1 cellular context compared by ENCODE assay signal in the genomic region with DNA sequence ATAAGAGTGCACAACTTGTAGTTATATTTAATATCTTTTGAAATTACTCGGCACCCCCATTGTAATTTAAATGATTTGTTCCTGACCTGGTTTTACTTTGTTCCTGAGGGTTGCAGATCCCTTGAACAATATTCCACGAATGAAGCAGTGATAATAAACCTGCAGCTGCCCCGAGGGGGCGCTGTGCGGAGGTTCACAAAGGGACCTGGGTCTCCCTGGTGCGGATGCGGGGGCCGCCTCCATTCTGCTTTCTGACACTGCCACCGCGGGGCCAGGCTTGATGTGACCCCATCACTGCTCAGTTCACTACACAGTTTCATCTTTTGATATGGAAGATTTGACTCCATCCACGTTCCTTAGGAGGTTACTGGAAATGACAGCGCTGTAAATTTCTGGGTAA.
TF ChIP-seq lines count a peak whose summit lies in the region.

No MANE protein-coding gene starts in this region.

TF ChIP-seq in K562, 482 proteins besides CTCF, POLR2A, EP300 and RAD21 (continued from another document and continues in another):
- TF ChIP-seq, protein P1, sequence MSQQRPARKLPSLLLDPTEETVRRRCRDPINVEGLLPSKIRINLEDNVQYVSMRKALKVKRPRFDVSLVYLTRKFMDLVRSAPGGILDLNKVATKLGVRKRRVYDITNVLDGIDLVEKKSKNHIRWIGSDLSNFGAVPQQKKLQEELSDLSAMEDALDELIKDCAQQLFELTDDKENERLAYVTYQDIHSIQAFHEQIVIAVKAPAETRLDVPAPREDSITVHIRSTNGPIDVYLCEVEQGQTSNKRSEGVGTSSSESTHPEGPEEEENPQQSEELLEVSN (IDR thresholded peaks at IDR 0.05; ENCODE audit: borderline replicate concordance in 1 of 2, extremely low read depth in 1 of 2, insufficient read depth in 1 of 2, insufficient read length in 1 of 2, low read depth in 1 of 2, low read length in 1 of 2, poor library complexity in 1 of 2, severe bottlenecking in 1 of 2) = no peak
- TF ChIP-seq TGIF2 (CRISPR knock-in tag; IDR thresholded peaks at IDR 0.05) = no peak
- TF ChIP-seq ZNF551 (CRISPR knock-in tag; IDR thresholded peaks at IDR 0.05) = no peak
- no peak for TF ChIP-seq ZNF707 (CRISPR knock-in tag; conservative IDR thresholded peaks at IDR 0.05)
- TF ChIP-seq BCL6 (CRISPR knock-in tag; IDR thresholded peaks at IDR 0.05) = no peak
- TF ChIP-seq MCM2 (IDR thresholded peaks at IDR 0.05; ENCODE audit: low read depth) = no peak
- TF ChIP-seq ZNF75A (CRISPR knock-in tag; IDR thresholded peaks at IDR 0.05) = no peak
- TF ChIP-seq TAF1 (IDR thresholded peaks at IDR 0.05; ENCODE audit: control insufficient read depth, extremely low read depth, insufficient read depth, low read length, severe bottlenecking) = no peak
- TF ChIP-seq, protein P2, sequence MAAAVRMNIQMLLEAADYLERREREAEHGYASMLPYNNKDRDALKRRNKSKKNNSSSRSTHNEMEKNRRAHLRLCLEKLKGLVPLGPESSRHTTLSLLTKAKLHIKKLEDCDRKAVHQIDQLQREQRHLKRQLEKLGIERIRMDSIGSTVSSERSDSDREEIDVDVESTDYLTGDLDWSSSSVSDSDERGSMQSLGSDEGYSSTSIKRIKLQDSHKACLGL (CRISPR knock-in tag; IDR thresholded peaks at IDR 0.05; ENCODE audit: borderline replicate concordance, poor library complexity, severe bottlenecking) = no peak
- no peak for TF ChIP-seq TRIM28 (IDR thresholded peaks at IDR 0.05)
- no peak for TF ChIP-seq PHB (CRISPR knock-in tag; IDR thresholded peaks at IDR 0.05)
- TF ChIP-seq CCNT2 (IDR thresholded peaks at IDR 0.05; ENCODE audit: borderline replicate concordance, extremely low read depth, insufficient read length, low read depth, low read length) = no peak
- no peak for TF ChIP-seq GTF2A2 (tag; IDR thresholded peaks at IDR 0.05)
- no peak for TF ChIP-seq SETDB1 (IDR thresholded peaks at IDR 0.05; ENCODE audit: low read length)
- TF ChIP-seq TCF7 (IDR thresholded peaks at IDR 0.05; ENCODE audit: borderline replicate concordance) = no peak
- no peak for TF ChIP-seq MCM7 (IDR thresholded peaks at IDR 0.05)
- no peak for TF ChIP-seq SP1 (CRISPR knock-in tag; IDR thresholded peaks at IDR 0.05)
- TF ChIP-seq, protein P3, sequence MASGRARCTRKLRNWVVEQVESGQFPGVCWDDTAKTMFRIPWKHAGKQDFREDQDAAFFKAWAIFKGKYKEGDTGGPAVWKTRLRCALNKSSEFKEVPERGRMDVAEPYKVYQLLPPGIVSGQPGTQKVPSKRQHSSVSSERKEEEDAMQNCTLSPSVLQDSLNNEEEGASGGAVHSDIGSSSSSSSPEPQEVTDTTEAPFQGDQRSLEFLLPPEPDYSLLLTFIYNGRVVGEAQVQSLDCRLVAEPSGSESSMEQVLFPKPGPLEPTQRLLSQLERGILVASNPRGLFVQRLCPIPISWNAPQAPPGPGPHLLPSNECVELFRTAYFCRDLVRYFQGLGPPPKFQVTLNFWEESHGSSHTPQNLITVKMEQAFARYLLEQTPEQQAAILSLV (tag; IDR thresholded peaks at IDR 0.05) = no peak
- no peak for TF ChIP-seq ZNF121 (CRISPR knock-in tag; conservative IDR thresholded peaks at IDR 0.05)
- no peak for TF ChIP-seq CHD1 (IDR thresholded peaks at IDR 0.05; ENCODE audit: low read length)
- TF ChIP-seq HIVEP1 (CRISPR knock-in tag; IDR thresholded peaks at IDR 0.05) = no peak
- TF ChIP-seq, protein P4, sequence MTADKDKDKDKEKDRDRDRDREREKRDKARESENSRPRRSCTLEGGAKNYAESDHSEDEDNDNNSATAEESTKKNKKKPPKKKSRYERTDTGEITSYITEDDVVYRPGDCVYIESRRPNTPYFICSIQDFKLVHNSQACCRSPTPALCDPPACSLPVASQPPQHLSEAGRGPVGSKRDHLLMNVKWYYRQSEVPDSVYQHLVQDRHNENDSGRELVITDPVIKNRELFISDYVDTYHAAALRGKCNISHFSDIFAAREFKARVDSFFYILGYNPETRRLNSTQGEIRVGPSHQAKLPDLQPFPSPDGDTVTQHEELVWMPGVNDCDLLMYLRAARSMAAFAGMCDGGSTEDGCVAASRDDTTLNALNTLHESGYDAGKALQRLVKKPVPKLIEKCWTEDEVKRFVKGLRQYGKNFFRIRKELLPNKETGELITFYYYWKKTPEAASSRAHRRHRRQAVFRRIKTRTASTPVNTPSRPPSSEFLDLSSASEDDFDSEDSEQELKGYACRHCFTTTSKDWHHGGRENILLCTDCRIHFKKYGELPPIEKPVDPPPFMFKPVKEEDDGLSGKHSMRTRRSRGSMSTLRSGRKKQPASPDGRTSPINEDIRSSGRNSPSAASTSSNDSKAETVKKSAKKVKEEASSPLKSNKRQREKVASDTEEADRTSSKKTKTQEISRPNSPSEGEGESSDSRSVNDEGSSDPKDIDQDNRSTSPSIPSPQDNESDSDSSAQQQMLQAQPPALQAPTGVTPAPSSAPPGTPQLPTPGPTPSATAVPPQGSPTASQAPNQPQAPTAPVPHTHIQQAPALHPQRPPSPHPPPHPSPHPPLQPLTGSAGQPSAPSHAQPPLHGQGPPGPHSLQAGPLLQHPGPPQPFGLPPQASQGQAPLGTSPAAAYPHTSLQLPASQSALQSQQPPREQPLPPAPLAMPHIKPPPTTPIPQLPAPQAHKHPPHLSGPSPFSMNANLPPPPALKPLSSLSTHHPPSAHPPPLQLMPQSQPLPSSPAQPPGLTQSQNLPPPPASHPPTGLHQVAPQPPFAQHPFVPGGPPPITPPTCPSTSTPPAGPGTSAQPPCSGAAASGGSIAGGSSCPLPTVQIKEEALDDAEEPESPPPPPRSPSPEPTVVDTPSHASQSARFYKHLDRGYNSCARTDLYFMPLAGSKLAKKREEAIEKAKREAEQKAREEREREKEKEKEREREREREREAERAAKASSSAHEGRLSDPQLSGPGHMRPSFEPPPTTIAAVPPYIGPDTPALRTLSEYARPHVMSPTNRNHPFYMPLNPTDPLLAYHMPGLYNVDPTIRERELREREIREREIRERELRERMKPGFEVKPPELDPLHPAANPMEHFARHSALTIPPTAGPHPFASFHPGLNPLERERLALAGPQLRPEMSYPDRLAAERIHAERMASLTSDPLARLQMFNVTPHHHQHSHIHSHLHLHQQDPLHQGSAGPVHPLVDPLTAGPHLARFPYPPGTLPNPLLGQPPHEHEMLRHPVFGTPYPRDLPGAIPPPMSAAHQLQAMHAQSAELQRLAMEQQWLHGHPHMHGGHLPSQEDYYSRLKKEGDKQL (CRISPR knock-in tag; IDR thresholded peaks at IDR 0.05; ENCODE audit: borderline replicate concordance) = no peak
- no peak for TF ChIP-seq CXXC5 (CRISPR knock-in tag; IDR thresholded peaks at IDR 0.05)
- peak; percentile 72 for TF ChIP-seq SMC3 (conservative IDR thresholded peaks at IDR 0.05; ENCODE audit: insufficient read depth, low read depth, low read length)
- TF ChIP-seq, protein P5, sequence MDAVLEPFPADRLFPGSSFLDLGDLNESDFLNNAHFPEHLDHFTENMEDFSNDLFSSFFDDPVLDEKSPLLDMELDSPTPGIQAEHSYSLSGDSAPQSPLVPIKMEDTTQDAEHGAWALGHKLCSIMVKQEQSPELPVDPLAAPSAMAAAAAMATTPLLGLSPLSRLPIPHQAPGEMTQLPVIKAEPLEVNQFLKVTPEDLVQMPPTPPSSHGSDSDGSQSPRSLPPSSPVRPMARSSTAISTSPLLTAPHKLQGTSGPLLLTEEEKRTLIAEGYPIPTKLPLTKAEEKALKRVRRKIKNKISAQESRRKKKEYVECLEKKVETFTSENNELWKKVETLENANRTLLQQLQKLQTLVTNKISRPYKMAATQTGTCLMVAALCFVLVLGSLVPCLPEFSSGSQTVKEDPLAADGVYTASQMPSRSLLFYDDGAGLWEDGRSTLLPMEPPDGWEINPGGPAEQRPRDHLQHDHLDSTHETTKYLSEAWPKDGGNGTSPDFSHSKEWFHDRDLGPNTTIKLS (IDR thresholded peaks at IDR 0.05; ENCODE audit: borderline replicate concordance, low read depth) = no peak
- no peak for TF ChIP-seq ZNF589 (CRISPR knock-in tag; IDR thresholded peaks at IDR 0.05; ENCODE audit: low read depth)
- no peak for TF ChIP-seq ZBTB8A (IDR thresholded peaks at IDR 0.05; ENCODE audit: partially characterized antibody)
- no peak for TF ChIP-seq SUPT5H (IDR thresholded peaks at IDR 0.05)
- no peak for TF ChIP-seq NFXL1 (CRISPR knock-in tag; IDR thresholded peaks at IDR 0.05)
- TF ChIP-seq, protein P6, sequence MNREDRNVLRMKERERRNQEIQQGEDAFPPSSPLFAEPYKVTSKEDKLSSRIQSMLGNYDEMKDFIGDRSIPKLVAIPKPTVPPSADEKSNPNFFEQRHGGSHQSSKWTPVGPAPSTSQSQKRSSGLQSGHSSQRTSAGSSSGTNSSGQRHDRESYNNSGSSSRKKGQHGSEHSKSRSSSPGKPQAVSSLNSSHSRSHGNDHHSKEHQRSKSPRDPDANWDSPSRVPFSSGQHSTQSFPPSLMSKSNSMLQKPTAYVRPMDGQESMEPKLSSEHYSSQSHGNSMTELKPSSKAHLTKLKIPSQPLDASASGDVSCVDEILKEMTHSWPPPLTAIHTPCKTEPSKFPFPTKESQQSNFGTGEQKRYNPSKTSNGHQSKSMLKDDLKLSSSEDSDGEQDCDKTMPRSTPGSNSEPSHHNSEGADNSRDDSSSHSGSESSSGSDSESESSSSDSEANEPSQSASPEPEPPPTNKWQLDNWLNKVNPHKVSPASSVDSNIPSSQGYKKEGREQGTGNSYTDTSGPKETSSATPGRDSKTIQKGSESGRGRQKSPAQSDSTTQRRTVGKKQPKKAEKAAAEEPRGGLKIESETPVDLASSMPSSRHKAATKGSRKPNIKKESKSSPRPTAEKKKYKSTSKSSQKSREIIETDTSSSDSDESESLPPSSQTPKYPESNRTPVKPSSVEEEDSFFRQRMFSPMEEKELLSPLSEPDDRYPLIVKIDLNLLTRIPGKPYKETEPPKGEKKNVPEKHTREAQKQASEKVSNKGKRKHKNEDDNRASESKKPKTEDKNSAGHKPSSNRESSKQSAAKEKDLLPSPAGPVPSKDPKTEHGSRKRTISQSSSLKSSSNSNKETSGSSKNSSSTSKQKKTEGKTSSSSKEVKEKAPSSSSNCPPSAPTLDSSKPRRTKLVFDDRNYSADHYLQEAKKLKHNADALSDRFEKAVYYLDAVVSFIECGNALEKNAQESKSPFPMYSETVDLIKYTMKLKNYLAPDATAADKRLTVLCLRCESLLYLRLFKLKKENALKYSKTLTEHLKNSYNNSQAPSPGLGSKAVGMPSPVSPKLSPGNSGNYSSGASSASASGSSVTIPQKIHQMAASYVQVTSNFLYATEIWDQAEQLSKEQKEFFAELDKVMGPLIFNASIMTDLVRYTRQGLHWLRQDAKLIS (CRISPR knock-in tag; IDR thresholded peaks at IDR 0.05) = no peak
- no peak for TF ChIP-seq RFX5 (IDR thresholded peaks at IDR 0.05; ENCODE audit: low read depth, low read length)
- TF ChIP-seq, protein P7, sequence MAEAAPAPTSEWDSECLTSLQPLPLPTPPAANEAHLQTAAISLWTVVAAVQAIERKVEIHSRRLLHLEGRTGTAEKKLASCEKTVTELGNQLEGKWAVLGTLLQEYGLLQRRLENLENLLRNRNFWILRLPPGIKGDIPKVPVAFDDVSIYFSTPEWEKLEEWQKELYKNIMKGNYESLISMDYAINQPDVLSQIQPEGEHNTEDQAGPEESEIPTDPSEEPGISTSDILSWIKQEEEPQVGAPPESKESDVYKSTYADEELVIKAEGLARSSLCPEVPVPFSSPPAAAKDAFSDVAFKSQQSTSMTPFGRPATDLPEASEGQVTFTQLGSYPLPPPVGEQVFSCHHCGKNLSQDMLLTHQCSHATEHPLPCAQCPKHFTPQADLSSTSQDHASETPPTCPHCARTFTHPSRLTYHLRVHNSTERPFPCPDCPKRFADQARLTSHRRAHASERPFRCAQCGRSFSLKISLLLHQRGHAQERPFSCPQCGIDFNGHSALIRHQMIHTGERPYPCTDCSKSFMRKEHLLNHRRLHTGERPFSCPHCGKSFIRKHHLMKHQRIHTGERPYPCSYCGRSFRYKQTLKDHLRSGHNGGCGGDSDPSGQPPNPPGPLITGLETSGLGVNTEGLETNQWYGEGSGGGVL (CRISPR knock-in tag; IDR thresholded peaks at IDR 0.05) = no peak
- TF ChIP-seq ETV1 (tag; conservative IDR thresholded peaks at IDR 0.05; ENCODE audit: low read depth) = no peak
- no peak for TF ChIP-seq SRSF9 (IDR thresholded peaks at IDR 0.05; ENCODE audit: borderline replicate concordance, low read depth, low read length)
- TF ChIP-seq NONO (IDR thresholded peaks at IDR 0.05; ENCODE audit: low read depth in 2 of 2, low read length in 1 of 2) = no peak
- TF ChIP-seq, protein P8, sequence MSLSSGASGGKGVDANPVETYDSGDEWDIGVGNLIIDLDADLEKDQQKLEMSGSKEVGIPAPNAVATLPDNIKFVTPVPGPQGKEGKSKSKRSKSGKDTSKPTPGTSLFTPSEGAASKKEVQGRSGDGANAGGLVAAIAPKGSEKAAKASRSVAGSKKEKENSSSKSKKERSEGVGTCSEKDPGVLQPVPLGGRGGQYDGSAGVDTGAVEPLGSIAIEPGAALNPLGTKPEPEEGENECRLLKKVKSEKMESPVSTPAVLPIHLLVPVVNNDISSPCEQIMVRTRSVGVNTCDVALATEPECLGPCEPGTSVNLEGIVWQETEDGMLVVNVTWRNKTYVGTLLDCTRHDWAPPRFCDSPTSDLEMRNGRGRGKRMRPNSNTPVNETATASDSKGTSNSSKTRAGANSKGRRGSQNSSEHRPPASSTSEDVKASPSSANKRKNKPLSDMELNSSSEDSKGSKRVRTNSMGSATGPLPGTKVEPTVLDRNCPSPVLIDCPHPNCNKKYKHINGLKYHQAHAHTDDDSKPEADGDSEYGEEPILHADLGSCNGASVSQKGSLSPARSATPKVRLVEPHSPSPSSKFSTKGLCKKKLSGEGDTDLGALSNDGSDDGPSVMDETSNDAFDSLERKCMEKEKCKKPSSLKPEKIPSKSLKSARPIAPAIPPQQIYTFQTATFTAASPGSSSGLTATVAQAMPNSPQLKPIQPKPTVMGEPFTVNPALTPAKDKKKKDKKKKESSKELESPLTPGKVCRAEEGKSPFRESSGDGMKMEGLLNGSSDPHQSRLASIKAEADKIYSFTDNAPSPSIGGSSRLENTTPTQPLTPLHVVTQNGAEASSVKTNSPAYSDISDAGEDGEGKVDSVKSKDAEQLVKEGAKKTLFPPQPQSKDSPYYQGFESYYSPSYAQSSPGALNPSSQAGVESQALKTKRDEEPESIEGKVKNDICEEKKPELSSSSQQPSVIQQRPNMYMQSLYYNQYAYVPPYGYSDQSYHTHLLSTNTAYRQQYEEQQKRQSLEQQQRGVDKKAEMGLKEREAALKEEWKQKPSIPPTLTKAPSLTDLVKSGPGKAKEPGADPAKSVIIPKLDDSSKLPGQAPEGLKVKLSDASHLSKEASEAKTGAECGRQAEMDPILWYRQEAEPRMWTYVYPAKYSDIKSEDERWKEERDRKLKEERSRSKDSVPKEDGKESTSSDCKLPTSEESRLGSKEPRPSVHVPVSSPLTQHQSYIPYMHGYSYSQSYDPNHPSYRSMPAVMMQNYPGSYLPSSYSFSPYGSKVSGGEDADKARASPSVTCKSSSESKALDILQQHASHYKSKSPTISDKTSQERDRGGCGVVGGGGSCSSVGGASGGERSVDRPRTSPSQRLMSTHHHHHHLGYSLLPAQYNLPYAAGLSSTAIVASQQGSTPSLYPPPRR (CRISPR knock-in tag; IDR thresholded peaks at IDR 0.05; ENCODE audit: borderline replicate concordance) = no peak
- TF ChIP-seq POLR3A (IDR thresholded peaks at IDR 0.05; ENCODE audit: borderline replicate concordance, extremely low read depth, insufficient read depth, insufficient read length) = no peak
- TF ChIP-seq BHLHE40 (IDR thresholded peaks at IDR 0.05; ENCODE audit: low read length) = peak; percentile 44; the same call in 1 of the 2 replicates
- peak; percentile 81 for TF ChIP-seq EGR1 (conservative IDR thresholded peaks at IDR 0.05)
- no peak for TF ChIP-seq MIER1 (IDR thresholded peaks at IDR 0.05; ENCODE audit: low read depth)
- no peak for TF ChIP-seq ZNF778 (CRISPR knock-in tag; IDR thresholded peaks at IDR 0.05)
- no peak for TF ChIP-seq ZEB2 (IDR thresholded peaks at IDR 0.05)
- no peak for TF ChIP-seq ZNF217 (CRISPR knock-in tag; IDR thresholded peaks at IDR 0.05)
- TF ChIP-seq ZBED1 (IDR thresholded peaks at IDR 0.05) = no peak
- no peak for TF ChIP-seq KLF10 (CRISPR knock-in tag; IDR thresholded peaks at IDR 0.05)
